3 cellular contexts compared by ENCODE assay signal in genomic region chr1:109208847-109209463, GRCh38.
TF ChIP-seq lines count a peak whose summit lies in the region.

No MANE protein-coding gene starts in this region.

TF ChIP-seq in SK-N-SH, 30 proteins besides CTCF, POLR2A, EP300 and RAD21:
- no peak for TF ChIP-seq POLR2AphosphoS5 (IDR thresholded peaks at IDR 0.05; ENCODE audit: low read depth, low read length)
- no peak for TF ChIP-seq NFIC (IDR thresholded peaks at IDR 0.05; ENCODE audit: borderline replicate concordance)
TF ChIP-seq in SK-N-SH: peak in this region for 0.

TF ChIP-seq in SK-N-SH treated with all-trans-retinoic acid at 6 μM for 48 hours, 23 proteins besides CTCF, POLR2A, EP300 and RAD21:
- TF ChIP-seq TSHZ2 (CRISPR knock-in tag; IDR thresholded peaks at IDR 0.05) = no peak
- TF ChIP-seq TCF4 (CRISPR knock-in tag; IDR thresholded peaks at IDR 0.05; ENCODE audit: borderline replicate concordance) = no peak
- TF ChIP-seq PPARA (CRISPR knock-in tag; IDR thresholded peaks at IDR 0.05; ENCODE audit: borderline replicate concordance) = no peak
- TF ChIP-seq SNAI2 (CRISPR knock-in tag; IDR thresholded peaks at IDR 0.05) = no peak
- no peak for TF ChIP-seq ZFP30 (CRISPR knock-in tag; IDR thresholded peaks at IDR 0.05)

TF ChIP-seq in HepG2, 621 proteins besides CTCF, POLR2A, EP300 and RAD21:
- TF ChIP-seq ZBTB46 (CRISPR knock-in tag; IDR thresholded peaks at IDR 0.05; ENCODE audit: borderline replicate concordance) (no peak), POLR2AphosphoS5 (IDR thresholded peaks at IDR 0.05; ENCODE audit: low read depth, low read length) (no peak), TBL1XR1 (IDR thresholded peaks at IDR 0.05; ENCODE audit: borderline replicate concordance, low read length, partially characterized antibody) (no peak), ZNF275 (CRISPR knock-in tag; IDR thresholded peaks at IDR 0.05; ENCODE audit: borderline replicate concordance) (no peak), ZNF672 (CRISPR knock-in tag; IDR thresholded peaks at IDR 0.05) (no peak), RORA (CRISPR knock-in tag; IDR thresholded peaks at IDR 0.05) (no peak), ZBTB10 (CRISPR knock-in tag; IDR thresholded peaks at IDR 0.05; ENCODE audit: borderline replicate concordance) (no peak), NAIF1 (CRISPR knock-in tag; IDR thresholded peaks at IDR 0.05; ENCODE audit: borderline replicate concordance) (no peak), POGZ (CRISPR knock-in tag; IDR thresholded peaks at IDR 0.05) (no peak), GTF3A (CRISPR knock-in tag; conservative IDR thresholded peaks at IDR 0.05) (no peak), ZNF564 (CRISPR knock-in tag; IDR thresholded peaks at IDR 0.05) (no peak), ZMYM3 (CRISPR knock-in tag; IDR thresholded peaks at IDR 0.05) (no peak), POLR2G (IDR thresholded peaks at IDR 0.05; ENCODE audit: low read depth, low read length) (no peak), GATA4 (IDR thresholded peaks at IDR 0.05; ENCODE audit: borderline replicate concordance, low read depth) (no peak)
